In genomic region chr4:189825466-189825865, GRCh38 we compare ENCODE assay signal across 3 cellular contexts.
"Had no signal": no experiment of that assay in that cellular context is flagged by ENCODE, and none has a peak within 500 bp of the region (broad histone marks: within the 10 kb centered on the region; RNA-seq: fewer than 3 reads in every experiment).

No MANE protein-coding gene starts in this region.

- H3K4me3 ChIP-seq: GM12878 had no signal

- ATAC-seq: GM12878 had no signal

- DNase-seq: GDM1, GF-D8 had no signal
